ENCODE assay signal across 9 cellular contexts in the genomic region with DNA sequence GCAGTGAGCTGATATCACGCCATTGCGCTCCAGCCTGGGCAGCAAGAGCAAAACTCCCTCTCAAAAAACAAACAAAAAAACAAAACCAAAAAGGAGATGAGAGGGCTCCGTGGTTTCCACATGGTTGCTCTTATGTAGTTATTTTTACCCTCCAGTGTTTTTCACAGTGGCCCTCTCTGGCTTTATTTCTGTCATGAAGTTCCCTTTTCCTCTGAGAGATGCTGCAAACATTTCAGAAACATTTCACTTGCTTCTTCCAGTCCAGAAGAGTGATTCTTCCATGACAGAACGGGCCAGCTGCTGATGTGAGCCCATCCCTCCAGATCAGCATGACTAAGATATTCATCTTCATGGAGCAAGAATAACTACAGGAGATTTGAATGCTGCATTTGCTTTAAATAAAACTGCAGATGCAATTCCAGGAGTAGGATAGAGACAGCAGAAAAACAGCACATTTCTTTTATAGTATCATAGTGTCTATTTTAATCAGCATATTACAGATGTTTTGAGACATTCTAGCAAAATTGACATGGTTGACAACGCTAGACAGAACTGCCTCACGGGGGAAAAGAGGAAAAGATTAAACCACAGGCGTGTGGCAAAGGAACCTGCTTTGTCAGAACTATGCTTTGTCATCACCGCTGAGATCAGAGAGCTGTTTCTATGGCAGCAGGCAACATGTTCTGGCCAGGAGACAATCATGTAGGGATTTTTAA. TPM values are rescaled to one million over a fixed set of nuclear protein-coding genes. Genes with fewer than 3 reads are reported as not detected.
DNase-seq lines count a peak whose midpoint lies in the region; ATAC-seq and TF ChIP-seq lines count a peak whose summit lies in the region.
"Had no signal": no experiment of that assay in that cellular context is flagged by ENCODE, and none has a peak within 500 bp of the region (broad histone marks: within the 10 kb centered on the region; RNA-seq: fewer than 3 reads in every experiment).

No MANE protein-coding gene starts in this region.

- H2AFZ ChIP-seq in fibroblast of lung (ENCODE audit: low read length) = no peak overlapping the region

- ATAC-seq in GM21526 (IDR thresholded peaks at IDR 0.05; ENCODE audit: low FRiP score, unreplicated experiment) (peak; percentile 90), right cardiac atrium (no peak)
- ATAC-seq in stimulated activated naive CD8-positive, alpha-beta T cell treated with anti-CD3 and anti-CD28 coated beads, Interleukin-15, amount 100 ng/mL, for 72 hours = peak; percentile 87

- peak overlapping the region; percentile 40 to 58 for H3K4me3 Mint-ChIP-seq in stimulated activated naive CD8-positive, alpha-beta T cell treated with anti-CD3 and anti-CD28 coated beads, Interleukin-15, amount 100 ng/mL, for 72 hours

- 43% methylated on average over 8 of the region's 8 CpGs for WGBS in right cardiac atrium

- peak; percentile 31 to 63 for DNase-seq in NOMO-1 (lab: John Stamatoyannopoulos, UW; ENCODE audit: unreplicated experiment in 2 of 2)
- DNase-seq in NOMO-1 treated with dmso at 0.1 percent for 144 hours (lab: John Stamatoyannopoulos, UW; ENCODE audit: unreplicated experiment) = no peak
- peak; percentile 42 for DNase-seq in HT-29 (ENCODE audit: low spot score)
- peak; percentile 25 for DNase-seq in SHP77 treated with DMSO at 0.1 percent for 48 hours (lab: John Stamatoyannopoulos, UW)
- peak; percentile 47 to 85 for DNase-seq in fibroblast of lung (ENCODE audit: low read depth in 2 of 2)
- peak in 1 of 2 donors; percentile 46 for DNase-seq in stimulated activated naive CD8-positive, alpha-beta T cell treated with anti-CD3 and anti-CD28 coated beads, Interleukin-15, amount 100 ng/mL, for 72 hours
- no peak for DNase-seq in right cardiac atrium

- H3K79me2 ChIP-seq in fibroblast of lung (ENCODE audit: control insufficient read depth, insufficient read depth, low read length) = no peaks in the 10 kb centered on the region

- no peaks in the 10 kb centered on the region for H3K36me3 ChIP-seq in fibroblast of lung (ENCODE audit: control insufficient read depth, insufficient read depth, low read length)

- H3K27ac Mint-ChIP-seq in stimulated activated naive CD8-positive, alpha-beta T cell treated with anti-CD3 and anti-CD28 coated beads, Interleukin-15, amount 100 ng/mL, for 72 hours = peak overlapping the region in 1 of 2 donors; percentile 54

- H3K9me3 ChIP-seq in fibroblast of lung (ENCODE audit: control insufficient read depth, insufficient read depth, low read depth, low read length) (no peaks in the 10 kb centered on the region), right cardiac atrium (ENCODE audit: control insufficient read depth, low read length) (no peaks in the 10 kb centered on the region)

- H3K27ac ChIP-seq in fibroblast of lung (ENCODE audit: insufficient read depth, low read length) (peak overlapping the region; percentile 6), right cardiac atrium (ENCODE audit: low read length) (no peak overlapping the region)
- H3K27ac ChIP-seq: C4-2B had no signal

- H3K9me3 Mint-ChIP-seq in stimulated activated naive CD8-positive, alpha-beta T cell treated with anti-CD3 and anti-CD28 coated beads, Interleukin-15, amount 100 ng/mL, for 72 hours = peaks cover 0 to 5% of the 10 kb centered on the region in 2 donors

- H3K4me1 Mint-ChIP-seq in stimulated activated naive CD8-positive, alpha-beta T cell treated with anti-CD3 and anti-CD28 coated beads, Interleukin-15, amount 100 ng/mL, for 72 hours = peaks cover 75% of the 10 kb centered on the region

- no peak overlapping the region for H3K4me2 ChIP-seq in fibroblast of lung (ENCODE audit: extremely low read depth, insufficient read depth, low read length)

- no peaks in the 10 kb centered on the region for H3K27me3 Mint-ChIP-seq in stimulated activated naive CD8-positive, alpha-beta T cell treated with anti-CD3 and anti-CD28 coated beads, Interleukin-15, amount 100 ng/mL, for 72 hours

- H3K4me1 ChIP-seq in fibroblast of lung (ENCODE audit: control insufficient read depth, extremely low read depth, insufficient read depth, low read length) (no peaks in the 10 kb centered on the region), right cardiac atrium (ENCODE audit: control insufficient read depth, insufficient read depth, low read length) (no peaks in the 10 kb centered on the region)

- no peak for TF ChIP-seq CTCF in fibroblast of lung (conservative IDR thresholded peaks at IDR 0.05 in 1 of 2, IDR thresholded peaks at IDR 0.05 in 1 of 2; ENCODE audit: low read depth in 1 of 2, low read length in 2 of 2)

- H3K9ac ChIP-seq in fibroblast of lung (ENCODE audit: insufficient read depth, low read length) = no peak overlapping the region

- no peaks in the 10 kb centered on the region for H4K20me1 ChIP-seq in fibroblast of lung (ENCODE audit: control insufficient read depth, extremely low read depth, insufficient read depth, low read length)

- H3K27me3 ChIP-seq in fibroblast of lung (ENCODE audit: control insufficient read depth, insufficient read depth, low read length) = no peaks in the 10 kb centered on the region
- peaks cover 2% of the 10 kb centered on the region for H3K27me3 ChIP-seq in right cardiac atrium (ENCODE audit: control insufficient read depth, insufficient read depth)

- no peak overlapping the region for H3K4me3 ChIP-seq in fibroblast of lung (replicated peaks in 1 of 4; ENCODE audit: control extremely low read depth in 1 of 4, insufficient read depth in 1 of 4, low read depth in 3 of 4, low read length in 4 of 4)
- H3K4me3 ChIP-seq in right cardiac atrium (ENCODE audit: low read length) = no peak overlapping the region

- intact Hi-C loops in right cardiac atrium (cut with DNase I) = no loop called here

RNA-seq across cellular contexts. Expression of a gene that starts 40.3 kb away (rescaled TPM):
- total RNA-seq in HT-29 (2014; rRNA removed; shearing (Covaris generic)) = 0.16 and 0.61 TPM in 2 replicates
- total RNA-seq in fibroblast of lung = 2.1 and 3.1 TPM in 2 replicates
- 1.2 and 2.2 TPM in 2 replicates for polyA plus RNA-seq in fibroblast of lung
- 0.85 and 1.2 TPM in 2 replicates for polyA plus RNA-seq in fibroblast of lung (2012)
- polyA minus RNA-seq in fibroblast of lung (ENCODE audit: low replicate concordance) = 1.1 and 3.1 TPM in 2 replicates
- 1 to 10 TPM in 2 of 4 donors, under 1 TPM in 2; 0.59 to 1.1 (median 0.89) TPM for total RNA-seq in right cardiac atrium
- polyA plus RNA-seq in right cardiac atrium = 1.3 TPM

Comparison
In these comparisons a context has a peak if more than half of its experiments do, and no peak if none do; other contexts are left out.
1. DNase-seq: peak in NOMO-1 (2 of 2), HT-29 (single experiment), SHP77 treated with DMSO at 0.1 percent for 48 hours (single experiment) and fibroblast of lung (2 of 2); none in NOMO-1 treated with dmso at 0.1 percent for 144 hours (single experiment) and right cardiac atrium (0 of 3).
2. ATAC-seq: peak in GM21526 (single experiment) and stimulated activated naive CD8-positive, alpha-beta T cell treated with anti-CD3 and anti-CD28 coated beads, Interleukin-15, amount 100 ng/mL, for 72 hours (single experiment); none in right cardiac atrium (0 of 2).